In the genomic region with DNA sequence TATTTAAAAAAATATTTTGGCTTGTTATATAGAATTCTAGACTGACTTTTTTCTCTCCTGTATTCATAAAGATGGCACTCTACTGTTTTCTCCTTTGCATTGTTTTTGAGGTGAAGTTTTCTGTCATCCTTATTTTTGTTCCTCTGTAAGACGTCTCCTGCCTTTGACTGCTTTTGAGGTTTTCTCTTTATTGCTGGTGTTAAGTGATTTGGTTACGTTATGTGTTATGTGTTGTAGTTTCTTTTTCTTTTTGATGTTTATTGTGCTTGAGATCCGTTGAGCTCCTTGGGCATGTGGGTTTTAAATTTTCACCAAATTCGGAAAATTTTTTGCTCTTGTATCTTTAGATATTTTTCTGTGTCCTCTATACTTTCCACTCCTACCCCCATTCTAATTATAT, we compare ENCODE assay signal across 21 cellular contexts. TPM values are rescaled to one million over a fixed set of nuclear protein-coding genes. Genes with fewer than 3 reads are reported as not detected.
DNase-seq lines count a peak whose midpoint lies in the region; ATAC-seq, FAIRE-seq and TF ChIP-seq lines count a peak whose summit lies in the region.
"Had no signal": no experiment of that assay in that cellular context is flagged by ENCODE, and none has a peak within 500 bp of the region (broad histone marks: within the 10 kb centered on the region; RNA-seq: fewer than 3 reads in every experiment).

No MANE protein-coding gene starts in this region.

- TF ChIP-seq EP300 in HepG2 (IDR thresholded peaks at IDR 0.05; ENCODE audit: low read depth in 2 of 2, low read length in 2 of 2), result no peak
- TF ChIP-seq EP300 in HepG2 (CRISPR knock-in tag; IDR thresholded peaks at IDR 0.05; ENCODE audit: borderline replicate concordance), result no peak

- CTCF ChIA-PET in HEK293 (lab: Yijun Ruan, JAX) (no interaction called here), HepG2 (lab: Yijun Ruan, JAX; ENCODE audit: low intra/inter-chr PET ratio, low total read pairs) (no interaction called here)

- ATAC-seq in activated naive CD8-positive, alpha-beta T cell treated with anti-CD3 and anti-CD28 coated beads, Interleukin-2, amount 10 ng/mL, durations not matched to agents 7 days and 5 days (ENCODE audit: low read depth), result peak; percentile 52
- ATAC-seq in naive B cell (ENCODE audit: low read depth in 2 of 2) (no peak), HepG2 (no peak)
- ATAC-seq: left lung, PC-3 had no signal

- no peaks in the 10 kb centered on the region for H3K27me3 ChIP-seq in HepG2 (ENCODE audit: control insufficient read depth in 1 of 2, insufficient read depth in 2 of 2, low read length in 2 of 2)
- H3K27me3 ChIP-seq: esophagus muscularis mucosa, left lung, MG63, suprapubic skin, uterus had no signal

- peaks cover 91% of the 10 kb centered on the region for H3K79me2 ChIP-seq in HepG2 (ENCODE audit: insufficient read depth, low read length)

- DNase-seq in activated CD4-positive, alpha-beta T cell treated with anti-CD3 and anti-CD28 coated beads, Interleukin-2, amount 10 ng/mL, durations not matched to agents 24 days and 14 days, result no peak
- DNase-seq in activated CD4-positive, alpha-beta T cell treated with anti-CD3 and anti-CD28 coated beads, Interleukin-2, amount 50 U/mL, for 4 hours, result no peak
- DNase-seq in activated naive CD8-positive, alpha-beta T cell treated with anti-CD3 and anti-CD28 coated beads, Interleukin-2, amount 10 ng/mL, durations not matched to agents 7 days and 5 days, result no peak
- DNase-seq in naive B cell (no peak), NCI-H128 (lab: John Stamatoyannopoulos, UW; ENCODE audit: unreplicated experiment) (no peak), SHP77 (lab: John Stamatoyannopoulos, UW) (no peak), HepG2 (ENCODE audit: low spot score) (no peak)
- DNase-seq: 8988T; activated CD4-positive, CD25-positive, alpha-beta regulatory T cell treated with anti-CD3 and anti-CD28 coated beads, Interleukin-2, amount 50 U/mL, for 72 hours; caudate nucleus; DMS153; GDM1; left lung; MG63; NCI-H774; PC-3; uterus had no signal

- H3K36me3 Mint-ChIP-seq in activated CD4-positive, alpha-beta T cell treated with anti-CD3 and anti-CD28 coated beads, Interleukin-2, amount 10 ng/mL, durations not matched to agents 24 days and 14 days (ENCODE audit: low read depth), result peaks cover 4% of the 10 kb centered on the region
- H3K36me3 Mint-ChIP-seq in activated naive CD8-positive, alpha-beta T cell treated with anti-CD3 and anti-CD28 coated beads, Interleukin-2, amount 10 ng/mL, durations not matched to agents 7 days and 5 days, result peaks cover 8% of the 10 kb centered on the region
- no peaks in the 10 kb centered on the region for H3K36me3 Mint-ChIP-seq in naive B cell
- H3K36me3 Mint-ChIP-seq: IgD-negative memory B cell had no signal

- TF ChIP-seq RAD21 in HepG2 (CRISPR knock-in tag; IDR thresholded peaks at IDR 0.05), result no peak

- no TSS peak for BruUV-seq in HepG2 (replicated peaks; lab: Mats Ljungman, UMichigan)

- peak overlapping the region; percentile 84 for H3K27ac Mint-ChIP-seq in activated CD4-positive, alpha-beta T cell treated with anti-CD3 and anti-CD28 coated beads, Interleukin-2, amount 10 ng/mL, durations not matched to agents 24 days and 14 days
- H3K27ac Mint-ChIP-seq in activated naive CD8-positive, alpha-beta T cell treated with anti-CD3 and anti-CD28 coated beads, Interleukin-2, amount 10 ng/mL, durations not matched to agents 7 days and 5 days, result peak overlapping the region; percentile 53
- peak overlapping the region in 4 of 6 donors; percentile 2 to 87 (median 51) for H3K27ac Mint-ChIP-seq in naive B cell

- intact Hi-C loops in activated CD4-positive, alpha-beta T cell treated with anti-CD3 and anti-CD28 coated beads, Interleukin-2, amount 10 ng/mL, durations not matched to agents 24 days and 14 days (cut with micrococcal nuclease), result no loop called here
- intact Hi-C loops in HepG2 (cut with micrococcal nuclease; ENCODE audit: unreplicated experiment), result no loop called here

- POLR2A ChIA-PET in HEK293 (lab: Yijun Ruan, JAX) (no interaction called here), HepG2 (lab: Yijun Ruan, JAX) (no interaction called here)
- POLR2A ChIA-PET in activated naive CD8-positive, alpha-beta T cell treated with anti-CD3 and anti-CD28 coated beads, Interleukin-2, amount 10 ng/mL, durations not matched to agents 7 days and 5 days (lab: Charles Lee), result interaction anchor here (0.5 kb wide), 1 partner anchor 43 kb away, joined by 8 read pairs; no protein-coding TSS in a partner anchor

- no peaks in the 10 kb centered on the region for H3K9me3 Mint-ChIP-seq in activated CD4-positive, alpha-beta T cell treated with anti-CD3 and anti-CD28 coated beads, Interleukin-2, amount 10 ng/mL, durations not matched to agents 24 days and 14 days
- no peaks in the 10 kb centered on the region for H3K9me3 Mint-ChIP-seq in activated naive CD8-positive, alpha-beta T cell treated with anti-CD3 and anti-CD28 coated beads, Interleukin-2, amount 10 ng/mL, durations not matched to agents 7 days and 5 days
- H3K9me3 Mint-ChIP-seq in naive B cell, result no peaks in the 10 kb centered on the region

- H3K9me3 ChIP-seq in HEK293 (ENCODE audit: control insufficient read depth, insufficient read depth, low read depth, low read length), result no peaks in the 10 kb centered on the region
- no peaks in the 10 kb centered on the region for H3K9me3 ChIP-seq in HepG2 (ENCODE audit: low read length)
- H3K9me3 ChIP-seq: esophagus muscularis mucosa, left lung, MG63, suprapubic skin, uterus had no signal

- TF ChIP-seq POLR2A in HepG2 (IDR thresholded peaks at IDR 0.05; ENCODE audit: insufficient read depth in 1 of 2, low read depth in 2 of 2, low read length in 2 of 2), result no peak

- H3K4me1 ChIP-seq in HEK293 (ENCODE audit: control insufficient read depth, insufficient read depth, low read length) (peaks cover 6% of the 10 kb centered on the region), HepG2 (ENCODE audit: insufficient read depth, low read length) (peaks cover 52% of the 10 kb centered on the region)
- H3K4me1 ChIP-seq: suprapubic skin had no signal

- in situ Hi-C loops in HepG2 (cut with HindIII; ENCODE audit: extremely low pct_ligation_motif_present, low pct_unique_long_range_greater_than_20kb), result no loop called here

- H4K20me1 ChIP-seq in HepG2 (ENCODE audit: insufficient read depth, low read length), result peaks cover 7% of the 10 kb centered on the region; the same call in 1 of the 2 replicates

- peaks cover 11% of the 10 kb centered on the region for H3K4me1 Mint-ChIP-seq in activated CD4-positive, alpha-beta T cell treated with anti-CD3 and anti-CD28 coated beads, Interleukin-2, amount 10 ng/mL, durations not matched to agents 24 days and 14 days
- peaks cover 9% of the 10 kb centered on the region for H3K4me1 Mint-ChIP-seq in activated naive CD8-positive, alpha-beta T cell treated with anti-CD3 and anti-CD28 coated beads, Interleukin-2, amount 10 ng/mL, durations not matched to agents 7 days and 5 days
- peaks cover 47 to 88% (median 58%) of the 10 kb centered on the region in 3 donors for H3K4me1 Mint-ChIP-seq in naive B cell

- H3K4me3 Mint-ChIP-seq in activated CD4-positive, alpha-beta T cell treated with anti-CD3 and anti-CD28 coated beads, Interleukin-2, amount 10 ng/mL, durations not matched to agents 24 days and 14 days, result peak overlapping the region; percentile 62
- peak overlapping the region; percentile 64 for H3K4me3 Mint-ChIP-seq in activated naive CD8-positive, alpha-beta T cell treated with anti-CD3 and anti-CD28 coated beads, Interleukin-2, amount 10 ng/mL, durations not matched to agents 7 days and 5 days
- H3K4me3 Mint-ChIP-seq in naive B cell, result peak overlapping the region in 1 of 8 donors; percentile 23

- H2AFZ ChIP-seq in HepG2 (ENCODE audit: low read length), result no peak overlapping the region

- H3K27ac ChIP-seq in HEK293 (ENCODE audit: extremely low read depth, low read depth, low read length), result no peak overlapping the region
- no peak overlapping the region for H3K27ac ChIP-seq in HepG2 (ENCODE audit: extremely low read length, insufficient read depth, low read length)
- H3K27ac ChIP-seq: esophagus muscularis mucosa, left lung, suprapubic skin, uterus had no signal

- H3K4me2 ChIP-seq in HepG2 (ENCODE audit: low read depth, low read length), result no peak overlapping the region

- H3K9ac ChIP-seq in HepG2 (ENCODE audit: insufficient read depth, low read depth, low read length), result no peak overlapping the region

- WGBS in HepG2 (ENCODE audit: low lambda C conversion rate), result 93% methylated on average over 4 of the region's 4 CpGs

- FAIRE-seq in HepG2 (lab: Jason Lieb, UNC), result no peak

- H3K36me3 ChIP-seq in HEK293 (ENCODE audit: control insufficient read depth in 2 of 2, insufficient read depth in 1 of 2, low read length in 2 of 2), result no peaks in the 10 kb centered on the region; a peak in 1 of 3 replicates
- no peaks in the 10 kb centered on the region for H3K36me3 ChIP-seq in HepG2 (replicated peaks in 1 of 2; ENCODE audit: control insufficient read depth in 1 of 2, insufficient read depth in 2 of 2, low read length in 2 of 2)
- H3K36me3 ChIP-seq: esophagus muscularis mucosa, left lung, MG63, suprapubic skin, uterus had no signal

- H3K27me3 Mint-ChIP-seq in activated CD4-positive, alpha-beta T cell treated with anti-CD3 and anti-CD28 coated beads, Interleukin-2, amount 10 ng/mL, durations not matched to agents 24 days and 14 days, result no peaks in the 10 kb centered on the region
- no peaks in the 10 kb centered on the region for H3K27me3 Mint-ChIP-seq in activated naive CD8-positive, alpha-beta T cell treated with anti-CD3 and anti-CD28 coated beads, Interleukin-2, amount 10 ng/mL, durations not matched to agents 7 days and 5 days
- H3K27me3 Mint-ChIP-seq in naive B cell, result no peaks in the 10 kb centered on the region
- H3K27me3 Mint-ChIP-seq: IgD-negative memory B cell had no signal

- H3K4me3 ChIP-seq in HEK293 (ENCODE audit: low read depth, low read length), result no peak overlapping the region
- no peak overlapping the region for H3K4me3 ChIP-seq in HepG2 (replicated peaks in 1 of 3; ENCODE audit: insufficient read depth in 1 of 3, low read depth in 2 of 3, low read length in 3 of 3)
- H3K4me3 ChIP-seq: esophagus muscularis mucosa, left lung, MG63, suprapubic skin, uterus had no signal

- TF ChIP-seq CTCF in HEK293 (tag by site-specific recombination; IDR thresholded peaks at IDR 0.05) (no peak), HepG2 (CRISPR knock-in tag; IDR thresholded peaks at IDR 0.05) (no peak)

RNA-seq across cellular contexts. Expression of gene KDM6A, which starts 50.0 kb away (rescaled TPM):
- total RNA-seq in activated CD4-positive, alpha-beta T cell treated with anti-CD3 and anti-CD28 coated beads, Interleukin-2, amount 10 ng/mL, durations not matched to agents 24 days and 14 days, result 24.2 and 26.2 TPM in 2 replicates
- 10 to 100 TPM; 31.3 to 37.5 TPM for total RNA-seq in activated naive CD8-positive, alpha-beta T cell treated with anti-CD3 and anti-CD28 coated beads, Interleukin-2, amount 10 ng/mL, durations not matched to agents 7 days and 5 days
- polyA plus RNA-seq in naive B cell (ENCODE audit: low read depth in 6 of 6) (10 to 100 TPM in 5 of 6 donors, 1 to 10 TPM in 1; 7.5 to 22.4 (median 18.5) TPM), HepG2 (2011; rRNA removed) (15.7 and 16.7 TPM in 2 replicates)
- total RNA-seq in HepG2 (2016; rRNA removed; fragmentation: Illumina TruSeq; extraction: Trizol), result 18.2 and 23.1 TPM in 2 replicates
- total RNA-seq in HepG2 (2016; cell fraction: cytosol; rRNA removed; fragmentation: Illumina TruSeq; extraction: Trizol; ENCODE audit: low read depth), result 2.7 and 3.0 TPM in 2 replicates
- total RNA-seq in HepG2 (2016; cell fraction: insoluble cytoplasmic fraction; rRNA removed; fragmentation: Illumina TruSeq; extraction: Trizol), result 17.0 and 20.8 TPM in 2 replicates
- total RNA-seq in HepG2 (2016; cell fraction: membrane; rRNA removed; fragmentation: Illumina TruSeq; extraction: Trizol), result 7.9 and 9.7 TPM in 2 replicates
- total RNA-seq in HepG2 (2016; cell fraction: nucleus; rRNA removed; fragmentation: Illumina TruSeq; extraction: Trizol), result 37.4 and 39.2 TPM in 2 replicates
- 9.4 and 11.1 TPM in 2 replicates for polyA plus RNA-seq in HepG2 (2011; cell fraction: cytosol; rRNA removed)
- polyA plus RNA-seq in HepG2 (2011; cell fraction: nucleus; rRNA removed), result 22.0 and 22.7 TPM in 2 replicates
- polyA plus RNA-seq in HepG2 (2012), result 15.3 and 16.9 TPM in 2 replicates
- polyA plus RNA-seq in HepG2 (2016; cell fraction: cytosol; fragmentation: Illumina TruSeq; extraction: Trizol; ENCODE audit: low read depth), result 0.28 and 0.36 TPM in 2 replicates
- 14.5 and 16.0 TPM in 2 replicates for polyA plus RNA-seq in HepG2 (2016; cell fraction: insoluble cytoplasmic fraction; fragmentation: Illumina TruSeq; extraction: Trizol; ENCODE audit: low read depth)
- 2.1 and 2.9 TPM in 2 replicates for polyA plus RNA-seq in HepG2 (2016; cell fraction: membrane; fragmentation: Illumina TruSeq; extraction: Trizol; ENCODE audit: low read depth)
- 34.7 and 43.7 TPM in 2 replicates for polyA plus RNA-seq in HepG2 (2016; cell fraction: nucleus; fragmentation: Illumina TruSeq; extraction: Trizol; ENCODE audit: insufficient read depth, low read depth)
- 37.7 and 71.1 TPM in 2 replicates for polyA minus RNA-seq in HepG2 (2011; rRNA and poly(A)+ RNA removed; ENCODE audit: low replicate concordance)
- polyA minus RNA-seq in HepG2 (2011; cell fraction: cytosol; rRNA and poly(A)+ RNA removed), result 13.8 and 17.6 TPM in 2 replicates
- polyA minus RNA-seq in HepG2 (2011; cell fraction: nucleus; rRNA and poly(A)+ RNA removed), result 81.7 and 86.5 TPM in 2 replicates
